9 cellular contexts compared by ENCODE assay signal in genomic region chr12:68374315-68374982, GRCh38. TPM values are rescaled to one million over a fixed set of nuclear protein-coding genes. Genes with fewer than 3 reads are reported as not detected.
A peak's percentile ranks its signal among the peaks of the same experiment; 100 is the strongest.
DNase-seq lines count a peak whose midpoint lies in the region; ATAC-seq, FAIRE-seq and TF ChIP-seq lines count a peak whose summit lies in the region.
"Had no signal": no experiment of that assay in that cellular context is flagged by ENCODE, and none has a peak within 500 bp of the region (broad histone marks: within the 10 kb centered on the region; RNA-seq: fewer than 3 reads in every experiment).

No MANE protein-coding gene starts in this region.

- peak; percentile 96 for ATAC-seq in HG03432 (IDR thresholded peaks at IDR 0.05; ENCODE audit: unreplicated experiment)
- ATAC-seq in activated CD8-positive, alpha-beta T cell treated with anti-CD3 and anti-CD28 coated beads for 36 hours, result peak; percentile 85

- H3K36me3 Mint-ChIP-seq in activated CD8-positive, alpha-beta T cell treated with anti-CD3 and anti-CD28 coated beads for 36 hours (ENCODE audit: low read depth), result no peaks in the 10 kb centered on the region
- H3K36me3 Mint-ChIP-seq in neural progenitor cell, result no peaks in the 10 kb centered on the region

- POLR2A ChIA-PET in activated CD8-positive, alpha-beta T cell treated with anti-CD3 and anti-CD28 coated beads for 36 hours (lab: Charles Lee), result interaction anchor here (0.6 to 2.4 kb wide), 9 partner anchors 10 to 277 kb away, joined by 3 to 10 read pairs (median 4); no protein-coding TSS in a partner anchor

- peak overlapping the region; percentile 83 for H3K27ac Mint-ChIP-seq in activated CD8-positive, alpha-beta T cell treated with anti-CD3 and anti-CD28 coated beads for 36 hours
- H3K27ac Mint-ChIP-seq in neural progenitor cell, result no peak overlapping the region

- H3K4me1 Mint-ChIP-seq in activated CD8-positive, alpha-beta T cell treated with anti-CD3 and anti-CD28 coated beads for 36 hours (ENCODE audit: low read depth), result peaks cover 44% of the 10 kb centered on the region
- H3K4me1 Mint-ChIP-seq in neural progenitor cell, result peaks cover 14% of the 10 kb centered on the region

- FAIRE-seq in small intestine (lab: Jason Lieb, UNC), result no peak
- FAIRE-seq: A204.1 had no signal

- H2AFZ ChIP-seq in neural progenitor cell (replicated peaks), result peak overlapping the region; percentile 94

- H3K27ac ChIP-seq in neural progenitor cell, result no peak overlapping the region
- peak overlapping the region in 1 of 2 donors; percentile 78 for H3K27ac ChIP-seq in small intestine (ENCODE audit: low read depth in 1 of 2, low read length in 1 of 2)

- peaks cover 2% of the 10 kb centered on the region for H3K9me3 Mint-ChIP-seq in activated CD8-positive, alpha-beta T cell treated with anti-CD3 and anti-CD28 coated beads for 36 hours
- H3K9me3 Mint-ChIP-seq in neural progenitor cell, result no peaks in the 10 kb centered on the region

- H3K27me3 ChIP-seq in neural progenitor cell (no peaks in the 10 kb centered on the region), small intestine (ENCODE audit: control insufficient read depth in 2 of 2, insufficient read depth in 2 of 2, low read length in 2 of 2) (no peaks in the 10 kb centered on the region)

- DNase-seq in DMS153 (lab: John Stamatoyannopoulos, UW) (peak; percentile 39), DMS153 treated with DMSO at 0.1 percent for 48 hours (lab: John Stamatoyannopoulos, UW; ENCODE audit: unreplicated experiment) (no peak), neural progenitor cell (ENCODE audit: low spot score) (no peak), small intestine (no peak), NCI-H2081 (lab: John Stamatoyannopoulos, UW) (no peak), NCI-H187 (lab: John Stamatoyannopoulos, UW) (no peak)
- peak; percentile 78 for DNase-seq in activated CD8-positive, alpha-beta T cell treated with anti-CD3 and anti-CD28 coated beads for 36 hours

- H3K4me3 Mint-ChIP-seq in activated CD8-positive, alpha-beta T cell treated with anti-CD3 and anti-CD28 coated beads for 36 hours, result peak overlapping the region; percentile 7
- no peak overlapping the region for H3K4me3 Mint-ChIP-seq in neural progenitor cell

- no peaks in the 10 kb centered on the region for H3F3A ChIP-seq in neural progenitor cell (ENCODE audit: low read depth)

- CTCF ChIA-PET in activated CD8-positive, alpha-beta T cell treated with anti-CD3 and anti-CD28 coated beads for 36 hours (lab: Charles Lee), result interaction anchor here (0.8 to 1.8 kb wide), 4 partner anchors 16 to 238 kb away, joined by 3 to 5 read pairs (median 4); no protein-coding TSS in a partner anchor

- no peaks in the 10 kb centered on the region for H3K79me2 ChIP-seq in neural progenitor cell (ENCODE audit: low read depth)

- 69 to 76% (median 72%) methylated on average over 10 of the region's 10 CpGs for WGBS in small intestine, 3 donors

- no peak for TF ChIP-seq CTCF in activated CD8-positive, alpha-beta T cell treated with anti-CD3 and anti-CD28 coated beads for 36 hours (IDR thresholded peaks at IDR 0.05)
- TF ChIP-seq CTCF in neural progenitor cell (IDR thresholded peaks at IDR 0.05), result no peak

- H3K4me3 ChIP-seq in neural progenitor cell (no peak overlapping the region), small intestine (ENCODE audit: low read depth in 1 of 2, low read length in 2 of 2) (no peak overlapping the region)

- H3K36me3 ChIP-seq in neural progenitor cell (no peaks in the 10 kb centered on the region), small intestine (ENCODE audit: control insufficient read depth in 2 of 2, insufficient read depth in 2 of 2, low read length in 2 of 2) (no peaks in the 10 kb centered on the region)

- no peak overlapping the region for H3K9ac ChIP-seq in neural progenitor cell

- intact Hi-C loops in activated CD8-positive, alpha-beta T cell treated with anti-CD3 and anti-CD28 coated beads for 36 hours (cut with micrococcal nuclease), result no loop called here

- H3K4me2 ChIP-seq in neural progenitor cell, result no peak overlapping the region

- no peaks in the 10 kb centered on the region for H3K4me1 ChIP-seq in neural progenitor cell
- no peaks in the 10 kb centered on the region for H3K4me1 ChIP-seq in small intestine (ENCODE audit: control insufficient read depth in 2 of 2, insufficient read depth in 1 of 2, low read depth in 1 of 2, low read length in 1 of 2)

- no peaks in the 10 kb centered on the region for H4K20me1 ChIP-seq in neural progenitor cell (ENCODE audit: low read depth)

- no peaks in the 10 kb centered on the region for H3K9me3 ChIP-seq in neural progenitor cell (ENCODE audit: low read depth)
- no peaks in the 10 kb centered on the region for H3K9me3 ChIP-seq in small intestine (ENCODE audit: control insufficient read depth, low read depth)

- H3K27me3 Mint-ChIP-seq in activated CD8-positive, alpha-beta T cell treated with anti-CD3 and anti-CD28 coated beads for 36 hours, result no peaks in the 10 kb centered on the region
- peaks cover 2% of the 10 kb centered on the region for H3K27me3 Mint-ChIP-seq in neural progenitor cell (ENCODE audit: insufficient read depth, low read depth)

RNA-seq across cellular contexts. Expression of gene MDM1, which starts 42.3 kb away (rescaled TPM):
- total RNA-seq in activated CD8-positive, alpha-beta T cell treated with anti-CD3 and anti-CD28 coated beads for 36 hours, result 10 to 100 TPM; 15.4 to 17.9 TPM
- 33.7 and 47.2 TPM in 2 replicates for total RNA-seq in neural progenitor cell (ENCODE audit: low replicate concordance)
- 1 to 10 TPM; 2.9 to 5.6 (median 3.5) TPM for polyA plus RNA-seq in small intestine

Comparison
In these comparisons a context has a peak if more than half of its experiments do, and no peak if none do; other contexts are left out.
1. DNase-seq: peak in DMS153 (single experiment) and activated CD8-positive, alpha-beta T cell treated with anti-CD3 and anti-CD28 coated beads for 36 hours (single experiment); none in DMS153 treated with DMSO at 0.1 percent for 48 hours (single experiment), neural progenitor cell (single experiment), small intestine (single experiment), NCI-H2081 (0 of 2) and NCI-H187 (0 of 2).